ENCODE assay signal across 34 cellular contexts in the genomic region with DNA sequence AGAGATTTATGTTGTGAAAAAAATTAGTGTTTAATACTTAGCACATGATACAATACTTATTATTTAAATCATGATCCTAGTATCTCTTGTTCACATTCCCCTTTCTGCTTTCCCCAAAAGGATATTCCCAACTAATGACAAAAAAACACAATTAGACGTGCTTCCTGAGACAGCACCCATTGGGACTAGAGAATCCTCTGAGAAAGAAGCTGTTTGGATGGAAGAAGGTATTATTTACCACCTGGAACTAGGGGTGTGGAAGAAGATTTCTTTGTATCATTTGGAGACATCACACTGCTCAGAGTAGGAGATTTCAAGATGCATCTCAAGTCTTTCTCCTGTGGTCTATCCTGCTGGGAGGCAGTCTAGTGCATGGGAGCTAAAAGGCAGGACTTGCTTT. TPM values are rescaled to one million over a fixed set of nuclear protein-coding genes. Genes with fewer than 3 reads are reported as not detected.
"Had no signal": no experiment of that assay in that cellular context is flagged by ENCODE, and none has a peak within 500 bp of the region (broad histone marks: within the 10 kb centered on the region; RNA-seq: fewer than 3 reads in every experiment).

A gene with protein sequence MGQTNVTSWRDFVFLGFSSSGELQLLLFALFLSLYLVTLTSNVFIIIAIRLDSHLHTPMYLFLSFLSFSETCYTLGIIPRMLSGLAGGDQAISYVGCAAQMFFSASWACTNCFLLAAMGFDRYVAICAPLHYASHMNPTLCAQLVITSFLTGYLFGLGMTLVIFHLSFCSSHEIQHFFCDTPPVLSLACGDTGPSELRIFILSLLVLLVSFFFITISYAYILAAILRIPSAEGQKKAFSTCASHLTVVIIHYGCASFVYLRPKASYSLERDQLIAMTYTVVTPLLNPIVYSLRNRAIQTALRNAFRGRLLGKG (plus strand): TSS at position 301 of the 400 bp plus-strand sequence. CDS start 1,171 bp downstream, outside the sequence.

- H3K9me3 Mint-ChIP-seq: stimulated activated effector memory CD8-positive, alpha-beta T cell treated with anti-CD3 and anti-CD28 coated beads, Interleukin-12 subunit alpha, Interleukin-12 subunit beta, amount 100 ng/mL, for 72 hours; stimulated activated memory B cell treated with anti-CD40 and anti-IgM and Interleukin-4, amounts not matched to agents 10 μg/mL and 1 μg/mL and 100 μg/mL, for 72 hours; stimulated activated naive B cell treated with anti-CD40 and anti-IgM and Interleukin-4, amounts not matched to agents 10 μg/mL and 1 μg/mL and 100 μg/mL, for 72 hours; stimulated activated naive CD8-positive, alpha-beta T cell treated with anti-CD3 and anti-CD28 coated beads, Interleukin-15, Interleukin-2, amounts not matched to agents 100 ng/mL and 50 ng/mL, for 24 hours; type B pancreatic cell had no signal

- H3K27me3 Mint-ChIP-seq: stimulated activated memory B cell treated with anti-CD40 and anti-IgM and Interleukin-4, amounts not matched to agents 10 μg/mL and 1 μg/mL and 100 μg/mL, for 72 hours; stimulated activated naive CD8-positive, alpha-beta T cell treated with anti-CD3 and anti-CD28 coated beads, Interleukin-15, Interleukin-2, amounts not matched to agents 100 ng/mL and 50 ng/mL, for 24 hours had no signal

- H3K4me3 Mint-ChIP-seq: stimulated activated effector memory CD8-positive, alpha-beta T cell treated with anti-CD3 and anti-CD28 coated beads, Interleukin-12 subunit alpha, Interleukin-12 subunit beta, amount 100 ng/mL, for 72 hours; stimulated activated memory B cell treated with anti-CD40 and anti-IgM and Interleukin-4, amounts not matched to agents 10 μg/mL and 1 μg/mL and 100 μg/mL, for 72 hours; stimulated activated naive B cell treated with anti-CD40 and anti-IgM and Interleukin-4, amounts not matched to agents 10 μg/mL and 1 μg/mL and 100 μg/mL, for 72 hours; stimulated activated naive CD8-positive, alpha-beta T cell treated with anti-CD3 and anti-CD28 coated beads, Interleukin-15, amount 100 ng/mL, for 72 hours; stimulated activated naive CD8-positive, alpha-beta T cell treated with anti-CD3 and anti-CD28 coated beads, Interleukin-15, Interleukin-2, amounts not matched to agents 100 ng/mL and 50 ng/mL, for 24 hours; type B pancreatic cell had no signal

- H3K9me3 ChIP-seq: stomach, suprapubic skin, testis, thoracic aorta, thyroid gland, tibial artery, tibial nerve, transverse colon, upper lobe of left lung, upper lobe of right lung, uterus, vagina had no signal

- ATAC-seq: stimulated activated effector memory CD8-positive, alpha-beta T cell treated with anti-CD3 and anti-CD28 coated beads, Interleukin-12 subunit alpha, Interleukin-12 subunit beta, amount 100 ng/mL, for 72 hours; stimulated activated memory B cell treated with anti-CD40 and anti-IgM and Interleukin-4, amounts not matched to agents 10 μg/mL and 1 μg/mL and 100 μg/mL, for 72 hours; stimulated activated naive B cell treated with anti-CD40 and anti-IgM and Interleukin-4, amounts not matched to agents 10 μg/mL and 1 μg/mL and 100 μg/mL, for 72 hours; stimulated activated naive CD8-positive, alpha-beta T cell treated with anti-CD3 and anti-CD28 coated beads, Interleukin-15, amount 100 ng/mL, for 72 hours; stimulated activated naive CD8-positive, alpha-beta T cell treated with anti-CD3 and anti-CD28 coated beads, Interleukin-15, Interleukin-2, amounts not matched to agents 100 U/mL and 50 U/mL, for 24 hours; upper lobe of right lung had no signal

- H3K27ac ChIP-seq: stomach, suprapubic skin, testis, thoracic aorta, thyroid gland, tibial artery, tibial nerve, transverse colon, upper lobe of left lung, upper lobe of right lung, uterus, vagina had no signal

- H3K4me1 ChIP-seq: stomach, suprapubic skin, testis, thyroid gland, tibial artery, tibial nerve, transverse colon, upper lobe of left lung, upper lobe of right lung, uterus, vagina had no signal

- H3K27ac Mint-ChIP-seq: stimulated activated effector memory CD8-positive, alpha-beta T cell treated with anti-CD3 and anti-CD28 coated beads, Interleukin-12 subunit alpha, Interleukin-12 subunit beta, amount 100 ng/mL, for 72 hours; stimulated activated memory B cell treated with anti-CD40 and anti-IgM and Interleukin-4, amounts not matched to agents 10 μg/mL and 1 μg/mL and 100 μg/mL, for 72 hours; stimulated activated naive B cell treated with anti-CD40 and anti-IgM and Interleukin-4, amounts not matched to agents 10 μg/mL and 1 μg/mL and 100 μg/mL, for 72 hours; stimulated activated naive CD8-positive, alpha-beta T cell treated with anti-CD3 and anti-CD28 coated beads, Interleukin-15, amount 100 ng/mL, for 72 hours; stimulated activated naive CD8-positive, alpha-beta T cell treated with anti-CD3 and anti-CD28 coated beads, Interleukin-15, Interleukin-2, amounts not matched to agents 100 ng/mL and 50 ng/mL, for 24 hours; type B pancreatic cell had no signal

- H3K36me3 ChIP-seq: stomach, suprapubic skin, thoracic aorta, thyroid gland, tibial artery, tibial nerve, transverse colon, upper lobe of left lung, upper lobe of right lung, uterus, vagina had no signal

- H3K36me3 Mint-ChIP-seq: stimulated activated effector memory CD8-positive, alpha-beta T cell treated with anti-CD3 and anti-CD28 coated beads, Interleukin-12 subunit alpha, Interleukin-12 subunit beta, amount 100 ng/mL, for 72 hours; stimulated activated memory B cell treated with anti-CD40 and anti-IgM and Interleukin-4, amounts not matched to agents 10 μg/mL and 1 μg/mL and 100 μg/mL, for 72 hours; stimulated activated naive B cell treated with anti-CD40 and anti-IgM and Interleukin-4, amounts not matched to agents 10 μg/mL and 1 μg/mL and 100 μg/mL, for 72 hours; type B pancreatic cell had no signal

- H3K4me3 ChIP-seq: stomach, suprapubic skin, testis, thoracic aorta, thyroid gland, tibial artery, tibial nerve, transverse colon, upper lobe of left lung, upper lobe of right lung, uterus, vagina had no signal

- H3K27me3 ChIP-seq: stomach, suprapubic skin, testis, thyroid gland, tibial artery, tibial nerve, transverse colon, upper lobe of left lung, upper lobe of right lung, uterus, vagina had no signal

- H3K4me1 Mint-ChIP-seq: stimulated activated effector memory CD8-positive, alpha-beta T cell treated with anti-CD3 and anti-CD28 coated beads, Interleukin-12 subunit alpha, Interleukin-12 subunit beta, amount 100 ng/mL, for 72 hours; stimulated activated memory B cell treated with anti-CD40 and anti-IgM and Interleukin-4, amounts not matched to agents 10 μg/mL and 1 μg/mL and 100 μg/mL, for 72 hours; stimulated activated naive B cell treated with anti-CD40 and anti-IgM and Interleukin-4, amounts not matched to agents 10 μg/mL and 1 μg/mL and 100 μg/mL, for 72 hours; stimulated activated naive CD8-positive, alpha-beta T cell treated with anti-CD3 and anti-CD28 coated beads, Interleukin-15, amount 100 ng/mL, for 72 hours had no signal

- DNase-seq: stimulated activated CD4-positive, alpha-beta T cell treated with anti-CD3 and anti-CD28 coated beads, Interleukin-2, amount 100 ng/mL, for 48 hours; stimulated activated CD4-positive, alpha-beta T cell treated with anti-CD3 and anti-CD28 coated beads, Interleukin-4, amount 100 ng/mL, for 1 hour; stimulated activated CD4-positive, alpha-beta T cell treated with anti-CD3 and anti-CD28 coated beads, Interleukin-4, amount 100 ng/mL, for 24 hours; stimulated activated CD4-positive, alpha-beta T cell treated with anti-CD3 and anti-CD28 coated beads, Interleukin-4, amount 100 ng/mL, for 4 hours; stimulated activated CD8-positive, alpha-beta memory T cell treated with anti-CD3 and anti-CD28 coated beads, Interleukin-4, amount 100 ng/mL, for 48 hours; stimulated activated naive B cell treated with anti-CD40 and anti-IgM and Interleukin-4, amounts not matched to agents 10 μg/mL and 1 μg/mL and 100 μg/mL, for 72 hours; stimulated activated naive CD4-positive, alpha-beta T cell; stimulated activated naive CD4-positive, alpha-beta T cell treated with Interleukin-2 at 50 U/mL for 16 hours; stimulated activated naive CD8-positive, alpha-beta T cell treated with anti-CD3 and anti-CD28 coated beads, Interleukin-15, amount 100 ng/mL, for 72 hours; stimulated activated naive CD8-positive, alpha-beta T cell treated with anti-CD3 and anti-CD28 coated beads, Interleukin-15, Interleukin-2, amounts not matched to agents 100 U/mL and 50 U/mL, for 24 hours; stomach; substantia nigra; testis; thyroid gland; tibial artery; transverse colon; trophoblast cell; upper lobe of left lung; upper lobe of right lung; uterus had no signal

- FAIRE-seq: urothelium cell line had no signal

RNA-seq across cellular contexts. Expression of the gene that starts here (rescaled TPM):
- total RNA-seq: stomach, subcutaneous adipose tissue, suprapubic skin, temporal lobe, testis, thoracic aorta, thyroid gland, tibial nerve, transverse colon, upper lobe of left lung, upper lobe of right lung, ureter, urinary bladder, uterus, vagina had no signal
- polyA plus RNA-seq: stomach, thymus, urinary bladder had no signal
